In the genomic region with DNA sequence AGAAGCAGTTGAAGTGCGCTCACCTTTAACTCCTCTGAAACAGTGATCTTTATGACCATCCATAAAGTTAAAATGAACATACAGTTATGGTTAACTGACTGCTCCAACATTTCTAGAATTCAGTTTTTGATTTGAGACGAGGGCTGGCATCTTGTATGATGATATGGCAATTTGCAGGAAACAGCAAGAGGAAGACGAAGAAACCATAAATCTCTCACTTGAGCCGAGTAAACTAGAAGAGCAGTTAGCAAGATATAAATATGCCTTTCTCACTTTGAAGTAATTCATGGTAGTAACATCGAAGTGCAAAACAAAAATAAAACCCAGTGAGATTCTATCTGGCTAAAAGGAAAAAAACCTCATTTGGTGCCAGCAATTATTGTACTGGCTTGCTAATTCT, we compare ENCODE assay signal across 1 cellular context.
TF ChIP-seq lines count a peak whose summit lies in the region.

No MANE protein-coding gene starts in this region.

TF ChIP-seq in GM12878, 131 proteins besides CTCF, POLR2A, EP300 and RAD21 (continued from another document):
- TF ChIP-seq, protein P1, sequence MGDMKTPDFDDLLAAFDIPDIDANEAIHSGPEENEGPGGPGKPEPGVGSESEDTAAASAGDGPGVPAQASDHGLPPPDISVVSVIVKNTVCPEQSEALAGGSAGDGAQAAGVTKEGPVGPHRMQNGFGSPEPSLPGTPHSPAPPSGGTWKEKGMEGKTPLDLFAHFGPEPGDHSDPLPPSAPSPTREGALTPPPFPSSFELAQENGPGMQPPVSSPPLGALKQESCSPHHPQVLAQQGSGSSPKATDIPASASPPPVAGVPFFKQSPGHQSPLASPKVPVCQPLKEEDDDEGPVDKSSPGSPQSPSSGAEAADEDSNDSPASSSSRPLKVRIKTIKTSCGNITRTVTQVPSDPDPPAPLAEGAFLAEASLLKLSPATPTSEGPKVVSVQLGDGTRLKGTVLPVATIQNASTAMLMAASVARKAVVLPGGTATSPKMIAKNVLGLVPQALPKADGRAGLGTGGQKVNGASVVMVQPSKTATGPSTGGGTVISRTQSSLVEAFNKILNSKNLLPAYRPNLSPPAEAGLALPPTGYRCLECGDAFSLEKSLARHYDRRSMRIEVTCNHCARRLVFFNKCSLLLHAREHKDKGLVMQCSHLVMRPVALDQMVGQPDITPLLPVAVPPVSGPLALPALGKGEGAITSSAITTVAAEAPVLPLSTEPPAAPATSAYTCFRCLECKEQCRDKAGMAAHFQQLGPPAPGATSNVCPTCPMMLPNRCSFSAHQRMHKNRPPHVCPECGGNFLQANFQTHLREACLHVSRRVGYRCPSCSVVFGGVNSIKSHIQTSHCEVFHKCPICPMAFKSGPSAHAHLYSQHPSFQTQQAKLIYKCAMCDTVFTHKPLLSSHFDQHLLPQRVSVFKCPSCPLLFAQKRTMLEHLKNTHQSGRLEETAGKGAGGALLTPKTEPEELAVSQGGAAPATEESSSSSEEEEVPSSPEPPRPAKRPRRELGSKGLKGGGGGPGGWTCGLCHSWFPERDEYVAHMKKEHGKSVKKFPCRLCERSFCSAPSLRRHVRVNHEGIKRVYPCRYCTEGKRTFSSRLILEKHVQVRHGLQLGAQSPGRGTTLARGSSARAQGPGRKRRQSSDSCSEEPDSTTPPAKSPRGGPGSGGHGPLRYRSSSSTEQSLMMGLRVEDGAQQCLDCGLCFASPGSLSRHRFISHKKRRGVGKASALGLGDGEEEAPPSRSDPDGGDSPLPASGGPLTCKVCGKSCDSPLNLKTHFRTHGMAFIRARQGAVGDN (IDR thresholded peaks at IDR 0.05), result no peak
- TF ChIP-seq USF1 (IDR thresholded peaks at IDR 0.05; ENCODE audit: borderline replicate concordance, extremely low read length, insufficient read depth, low read depth, low read length), result no peak
- TF ChIP-seq ATF2 (IDR thresholded peaks at IDR 0.05; ENCODE audit: low read length), result no peak
- no peak for TF ChIP-seq FOXM1 (IDR thresholded peaks at IDR 0.05; ENCODE audit: low read depth, low read length)
- TF ChIP-seq WRNIP1 (IDR thresholded peaks at IDR 0.05; ENCODE audit: borderline replicate concordance, low read depth, low read length), result no peak
- TF ChIP-seq, protein P2, sequence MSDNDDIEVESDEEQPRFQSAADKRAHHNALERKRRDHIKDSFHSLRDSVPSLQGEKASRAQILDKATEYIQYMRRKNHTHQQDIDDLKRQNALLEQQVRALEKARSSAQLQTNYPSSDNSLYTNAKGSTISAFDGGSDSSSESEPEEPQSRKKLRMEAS (IDR thresholded peaks at IDR 0.05; ENCODE audit: low read depth, low read length), result no peak
- no peak for TF ChIP-seq ZBED1 (IDR thresholded peaks at IDR 0.05; ENCODE audit: borderline replicate concordance)
- TF ChIP-seq KDM1A (IDR thresholded peaks at IDR 0.05; ENCODE audit: borderline replicate concordance), result no peak
- no peak for TF ChIP-seq ZNF274 (IDR thresholded peaks at IDR 0.05; ENCODE audit: insufficient read depth, insufficient read length)
- no peak for TF ChIP-seq CREM (IDR thresholded peaks at IDR 0.05; ENCODE audit: low read depth)
- TF ChIP-seq HCFC1 (IDR thresholded peaks at IDR 0.05; ENCODE audit: low read length), result no peak
- TF ChIP-seq, protein P3, sequence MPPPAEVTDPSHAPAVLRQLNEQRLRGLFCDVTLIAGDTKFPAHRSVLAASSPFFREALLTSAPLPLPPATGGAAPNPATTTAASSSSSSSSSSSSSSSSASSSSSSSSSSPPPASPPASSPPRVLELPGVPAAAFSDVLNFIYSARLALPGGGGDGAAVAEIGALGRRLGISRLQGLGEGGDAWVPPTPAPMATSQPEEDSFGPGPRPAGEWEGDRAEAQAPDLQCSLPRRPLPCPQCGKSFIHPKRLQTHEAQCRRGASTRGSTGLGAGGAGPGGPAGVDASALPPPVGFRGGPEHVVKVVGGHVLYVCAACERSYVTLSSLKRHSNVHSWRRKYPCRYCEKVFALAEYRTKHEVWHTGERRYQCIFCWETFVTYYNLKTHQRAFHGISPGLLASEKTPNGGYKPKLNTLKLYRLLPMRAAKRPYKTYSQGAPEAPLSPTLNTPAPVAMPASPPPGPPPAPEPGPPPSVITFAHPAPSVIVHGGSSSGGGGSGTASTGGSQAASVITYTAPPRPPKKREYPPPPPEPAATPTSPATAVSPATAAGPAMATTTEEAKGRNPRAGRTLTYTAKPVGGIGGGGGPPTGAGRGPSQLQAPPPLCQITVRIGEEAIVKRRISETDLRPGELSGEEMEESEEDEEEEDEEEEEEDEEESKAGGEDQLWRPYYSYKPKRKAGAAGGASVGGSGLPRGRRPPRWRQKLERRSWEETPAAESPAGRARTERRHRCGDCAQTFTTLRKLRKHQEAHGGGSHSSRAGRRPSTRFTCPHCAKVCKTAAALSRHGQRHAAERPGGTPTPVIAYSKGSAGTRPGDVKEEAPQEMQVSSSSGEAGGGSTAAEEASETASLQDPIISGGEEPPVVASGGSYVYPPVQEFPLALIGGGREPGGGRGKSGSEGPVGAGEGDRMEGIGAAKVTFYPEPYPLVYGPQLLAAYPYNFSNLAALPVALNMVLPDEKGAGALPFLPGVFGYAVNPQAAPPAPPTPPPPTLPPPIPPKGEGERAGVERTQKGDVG (CRISPR knock-in tag; IDR thresholded peaks at IDR 0.05), result no peak
- no peak for TF ChIP-seq FOXK2 (IDR thresholded peaks at IDR 0.05)
- no peak for TF ChIP-seq JUND (IDR thresholded peaks at IDR 0.05; ENCODE audit: low read depth, low read length)
- TF ChIP-seq IRF4 (IDR thresholded peaks at IDR 0.05; ENCODE audit: low read depth, low read length), result no peak
TF ChIP-seq in GM12878: peak in this region for 0.
